17 cellular contexts compared by ENCODE assay signal in the genomic region with DNA sequence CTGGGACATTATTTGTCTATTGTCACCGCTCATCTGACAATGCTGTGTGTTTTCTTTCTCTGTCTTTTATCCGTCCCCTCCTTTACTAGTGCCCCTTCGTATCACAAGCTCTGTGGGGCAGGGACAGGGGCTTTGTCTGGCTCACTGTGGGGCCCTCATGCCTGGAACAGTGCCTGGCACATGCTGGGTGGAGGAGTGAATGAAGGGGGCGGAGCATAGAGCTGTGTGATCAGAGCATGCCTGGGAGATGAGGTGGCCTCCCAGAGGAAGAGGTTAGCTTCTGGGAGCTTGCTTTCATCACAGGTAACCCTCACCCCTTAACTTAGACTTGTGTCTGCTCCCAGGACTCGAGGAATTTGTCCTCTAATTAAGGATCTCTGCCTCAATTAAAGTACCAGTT. TPM values are rescaled to one million over a fixed set of nuclear protein-coding genes. Genes with fewer than 3 reads are reported as not detected.
DNase-seq lines count a peak whose midpoint lies in the region; ATAC-seq, FAIRE-seq and TF ChIP-seq lines count a peak whose summit lies in the region.
"Had no signal": no experiment of that assay in that cellular context is flagged by ENCODE, and none has a peak within 500 bp of the region (broad histone marks: within the 10 kb centered on the region; RNA-seq: fewer than 3 reads in every experiment).

No MANE protein-coding gene starts in this region.

- ATAC-seq in lower lobe of right lung: peak; percentile 39 to 41
- no peak for ATAC-seq in GM21360 (IDR thresholded peaks at IDR 0.05; ENCODE audit: unreplicated experiment)
- ATAC-seq in GM21515 (IDR thresholded peaks at IDR 0.05; ENCODE audit: unreplicated experiment): no peak
- ATAC-seq in HG03175 (IDR thresholded peaks at IDR 0.05; ENCODE audit: unreplicated experiment): no peak
- ATAC-seq: gastrocnemius medialis; stimulated activated naive B cell treated with anti-CD40 and anti-IgM and Interleukin-4, amounts not matched to agents 10 μg/mL and 1 μg/mL and 100 μg/mL, for 72 hours had no signal

- no peaks in the 10 kb centered on the region for H3K4me1 ChIP-seq in lower lobe of right lung
- H3K4me1 ChIP-seq: gastrocnemius medialis had no signal

- no peaks in the 10 kb centered on the region for H3K36me3 ChIP-seq in lower lobe of right lung
- H3K36me3 ChIP-seq: gastrocnemius medialis had no signal

- H3K27ac Mint-ChIP-seq in chondrocyte (ENCODE audit: unreplicated experiment): peak overlapping the region; percentile 54
- H3K27ac Mint-ChIP-seq: stimulated activated naive B cell treated with anti-CD40 and anti-IgM and Interleukin-4, amounts not matched to agents 10 μg/mL and 1 μg/mL and 100 μg/mL, for 72 hours had no signal

- H3K27me3 Mint-ChIP-seq in chondrocyte (ENCODE audit: low read depth): no peaks in the 10 kb centered on the region

- FAIRE-seq in GM12891 (lab: Jason Lieb, UNC): no peak
- FAIRE-seq: colon had no signal

- no peak overlapping the region for H3K4me3 Mint-ChIP-seq in chondrocyte (ENCODE audit: unreplicated experiment)
- H3K4me3 Mint-ChIP-seq: stimulated activated naive B cell treated with anti-CD40 and anti-IgM and Interleukin-4, amounts not matched to agents 10 μg/mL and 1 μg/mL and 100 μg/mL, for 72 hours had no signal

- H3K36me3 Mint-ChIP-seq in chondrocyte (ENCODE audit: low read depth): peaks cover 31% of the 10 kb centered on the region

- DNase-seq in AG10803 (ENCODE audit: low read depth): peak; percentile 50
- peak; percentile 43 for DNase-seq in LoVo (ENCODE audit: low spot score)
- DNase-seq in chondrocyte (ENCODE audit: low spot score): no peak
- DNase-seq in lower lobe of right lung: no peak
- no peak for DNase-seq in GM12891 (ENCODE audit: insufficient read length, low spot score)
- DNase-seq: activated effector memory CD4-positive, alpha-beta T cell treated with Interleukin-2 at 50 U/mL for 16 hours; gastrocnemius medialis; GF-D8; NCI-H1694; stimulated activated CD4-positive, alpha-beta T cell treated with anti-CD3 and anti-CD28 coated beads, Interleukin-1b, Interleukin-23, amount 100 ng/mL, for 48 hours; stimulated activated naive B cell treated with anti-CD40 and anti-IgM and Interleukin-4, amounts not matched to agents 10 μg/mL and 1 μg/mL and 100 μg/mL, for 72 hours; T-helper 1 cell had no signal

- intact Hi-C loops in lower lobe of right lung (cut with DNase I): no loop called here

- H3K9me3 Mint-ChIP-seq in chondrocyte (ENCODE audit: low read depth): peaks cover 2% of the 10 kb centered on the region
- H3K9me3 Mint-ChIP-seq: stimulated activated naive B cell treated with anti-CD40 and anti-IgM and Interleukin-4, amounts not matched to agents 10 μg/mL and 1 μg/mL and 100 μg/mL, for 72 hours had no signal

- TF ChIP-seq POLR2A in GM12891 (IDR thresholded peaks at IDR 0.05; ENCODE audit: low read depth, low read length): no peak

- peaks cover 19% of the 10 kb centered on the region for H3K4me1 Mint-ChIP-seq in chondrocyte (ENCODE audit: low read depth)

- H3K9me3 ChIP-seq in lower lobe of right lung: no peaks in the 10 kb centered on the region
- H3K9me3 ChIP-seq: gastrocnemius medialis had no signal

- H3K27me3 ChIP-seq in lower lobe of right lung (ENCODE audit: low read depth): no peaks in the 10 kb centered on the region
- H3K27me3 ChIP-seq: BLaER1, gastrocnemius medialis had no signal

- TF ChIP-seq CTCF in AG10803 (conservative IDR thresholded peaks at IDR 0.05; ENCODE audit: low read length) (no peak), chondrocyte (IDR thresholded peaks at IDR 0.05) (no peak), lower lobe of right lung (IDR thresholded peaks at IDR 0.05) (no peak)

- H3K27ac ChIP-seq in lower lobe of right lung: no peak overlapping the region
- H3K27ac ChIP-seq: BLaER1, gastrocnemius medialis had no signal

- H3K4me3 ChIP-seq in AG10803 (ENCODE audit: low read length): no peak overlapping the region
- no peak overlapping the region for H3K4me3 ChIP-seq in lower lobe of right lung
- H3K4me3 ChIP-seq: BLaER1, gastrocnemius medialis had no signal

TF ChIP-seq in GM12891, 5 proteins besides CTCF, POLR2A, EP300 and RAD21:
- TF ChIP-seq PAX5 (IDR thresholded peaks at IDR 0.05; ENCODE audit: insufficient read depth, low read length, severe bottlenecking): no peak
- TF ChIP-seq SPI1 (IDR thresholded peaks at IDR 0.05; ENCODE audit: low read depth, low read length): no peak
- no peak for TF ChIP-seq POLR2AphosphoS5 (IDR thresholded peaks at IDR 0.05; ENCODE audit: low read depth, low read length)
- no peak for TF ChIP-seq TAF1 (IDR thresholded peaks at IDR 0.05; ENCODE audit: low read depth, low read length)
- TF ChIP-seq POU2F2 (IDR thresholded peaks at IDR 0.05; ENCODE audit: low read depth, low read length): no peak

RNA-seq across cellular contexts. Expression of a gene that starts 16.4 kb away (rescaled TPM):
- total RNA-seq in chondrocyte (43.9 to 54.4 TPM (median 50.8 TPM) in 3 replicates), lower lobe of right lung (7.9 TPM)
- 0.21 TPM for polyA plus RNA-seq in GM12891 (2012; ENCODE audit: low read depth, missing spikeins)

Comparison
In these comparisons a context has a peak if more than half of its experiments do, and no peak if none do; other contexts are left out.
1. DNase-seq: peak in AG10803 (single experiment) and LoVo (single experiment); none in chondrocyte (single experiment), lower lobe of right lung (single experiment) and GM12891 (single experiment).
2. ATAC-seq: peak in lower lobe of right lung (2 of 2); none in GM21360 (single experiment), GM21515 (single experiment) and HG03175 (single experiment).